In the genomic region with DNA sequence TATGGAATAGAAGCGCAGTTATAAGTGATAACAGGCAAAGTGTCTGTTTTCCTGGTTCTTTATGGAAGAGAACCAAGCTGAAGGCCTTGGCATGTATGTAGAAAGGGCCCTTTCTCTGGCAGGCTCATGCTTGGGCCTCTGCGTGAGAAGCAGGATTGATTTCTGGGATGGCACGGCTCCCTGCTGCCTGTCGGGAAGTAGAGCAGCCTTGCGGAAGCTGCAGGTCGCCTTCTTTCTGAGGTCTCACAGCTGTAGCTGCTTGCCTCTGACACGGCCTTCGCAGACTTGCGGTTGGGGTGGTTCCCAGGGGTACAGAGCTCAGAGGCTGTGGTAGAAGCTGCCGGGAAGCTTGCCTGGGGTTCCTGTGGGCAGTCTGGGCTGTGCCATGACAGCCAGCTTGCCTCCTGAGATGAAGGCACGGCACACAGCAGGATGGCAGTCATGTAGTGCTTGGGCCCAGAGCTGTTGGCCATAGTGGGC, we compare ENCODE assay signal across 12 cellular contexts. TPM values are rescaled to one million over a fixed set of nuclear protein-coding genes. Genes with fewer than 3 reads are reported as not detected.
DNase-seq lines count a peak whose midpoint lies in the region; ATAC-seq and TF ChIP-seq lines count a peak whose summit lies in the region.
"Had no signal": no experiment of that assay in that cellular context is flagged by ENCODE, and none has a peak within 500 bp of the region (broad histone marks: within the 10 kb centered on the region; RNA-seq: fewer than 3 reads in every experiment).

No MANE protein-coding gene starts in this region.

- H3K9me3 ChIP-seq in right atrium auricular region (no peaks in the 10 kb centered on the region), osteoblast (ENCODE audit: low read depth, low read length) (no peaks in the 10 kb centered on the region)

- H3K79me2 ChIP-seq in osteoblast (ENCODE audit: insufficient read depth, low read length): peaks cover 87% of the 10 kb centered on the region

- peaks cover 17% of the 10 kb centered on the region for H3K4me1 Mint-ChIP-seq in activated naive CD8-positive, alpha-beta T cell treated with anti-CD3 and anti-CD28 coated beads for 36 hours

- H2AFZ ChIP-seq in osteoblast (ENCODE audit: low read length): peak overlapping the region; percentile 13

- DNase-seq in AG08396 (ENCODE audit: low spot score) (peak; percentile 44), astrocyte of the spinal cord (ENCODE audit: low read depth, low spot score) (peak; percentile 56), right atrium auricular region (ENCODE audit: low spot score) (peak; percentile 62), osteoblast (ENCODE audit: insufficient read length, low spot score, missing footprints) (peak; percentile 90), NCI-H1105 treated with DMSO at 0.1 percent for 48 hours (lab: John Stamatoyannopoulos, UW) (no peak)
- no peak for DNase-seq in activated CD4-positive, alpha-beta T cell treated with anti-CD3 and anti-CD28 coated beads for 1 hour
- no peak for DNase-seq in activated naive CD8-positive, alpha-beta T cell treated with anti-CD3 and anti-CD28 coated beads for 36 hours
- DNase-seq: activated T-cell treated with anti-CD3 and anti-CD28 coated beads for 4 hours, foreskin melanocyte had no signal

- H3K4me3 ChIP-seq in astrocyte of the spinal cord (ENCODE audit: low read depth, low read length) (no peak overlapping the region), right atrium auricular region (no peak overlapping the region), osteoblast (ENCODE audit: insufficient read depth, low read length) (peak overlapping the region; percentile 6)
- H3K4me3 ChIP-seq: skin epidermis had no signal

- no peak overlapping the region for H3K27ac Mint-ChIP-seq in activated naive CD8-positive, alpha-beta T cell treated with anti-CD3 and anti-CD28 coated beads for 36 hours

- no peak for TF ChIP-seq CTCF in astrocyte of the spinal cord (IDR thresholded peaks at IDR 0.05; ENCODE audit: low read depth, low read length)
- TF ChIP-seq CTCF in right atrium auricular region (IDR thresholded peaks at IDR 0.05): no peak
- no peak for TF ChIP-seq CTCF in osteoblast (IDR thresholded peaks at IDR 0.05; ENCODE audit: extremely low read depth, low read depth, low read length)

- H3K27me3 ChIP-seq in right atrium auricular region (no peaks in the 10 kb centered on the region), osteoblast (ENCODE audit: insufficient read depth, low read length) (no peaks in the 10 kb centered on the region)

- H3K27me3 Mint-ChIP-seq in activated naive CD8-positive, alpha-beta T cell treated with anti-CD3 and anti-CD28 coated beads for 36 hours: no peaks in the 10 kb centered on the region

- H3K4me1 ChIP-seq in right atrium auricular region (peaks cover 0 to 31% of the 10 kb centered on the region in 2 donors), osteoblast (ENCODE audit: insufficient read depth, low read length) (peaks cover 44% of the 10 kb centered on the region)

- H3K36me3 Mint-ChIP-seq in activated naive CD8-positive, alpha-beta T cell treated with anti-CD3 and anti-CD28 coated beads for 36 hours: peaks cover 25% of the 10 kb centered on the region

- H3K36me3 ChIP-seq in right atrium auricular region: peaks cover 5% of the 10 kb centered on the region
- H3K36me3 ChIP-seq in osteoblast (ENCODE audit: insufficient read depth, low read length): peaks cover 18% of the 10 kb centered on the region

- no peaks in the 10 kb centered on the region for H3K9me3 Mint-ChIP-seq in activated naive CD8-positive, alpha-beta T cell treated with anti-CD3 and anti-CD28 coated beads for 36 hours

- no peak overlapping the region for H3K4me3 Mint-ChIP-seq in activated naive CD8-positive, alpha-beta T cell treated with anti-CD3 and anti-CD28 coated beads for 36 hours

- no peak for ATAC-seq in GM21825 (IDR thresholded peaks at IDR 0.05; ENCODE audit: unreplicated experiment)
- ATAC-seq: SK-N-SH treated with all-trans-retinoic acid at 6 μM for 48 hours had no signal

- H4K20me1 ChIP-seq in osteoblast (ENCODE audit: insufficient read depth, low read length): peaks cover 7% of the 10 kb centered on the region

- peak overlapping the region; percentile 47 for H3K4me2 ChIP-seq in osteoblast (ENCODE audit: insufficient read depth, low read length)

- in situ Hi-C loops in astrocyte of the spinal cord (cut with HindIII; ENCODE audit: low sequenced_read_pairs): no loop called here

- peak overlapping the region; percentile 42 to 67 for H3K27ac ChIP-seq in right atrium auricular region
- H3K27ac ChIP-seq in osteoblast (ENCODE audit: low read depth, low read length): peak overlapping the region; percentile 94
- H3K27ac ChIP-seq: skin epidermis had no signal

RNA-seq across cellular contexts. Expression of a gene that starts 39.4 kb away (rescaled TPM):
- total RNA-seq in right atrium auricular region (10 to 100 TPM; 18.2 to 19.7 TPM), osteoblast (33.0 and 36.2 TPM in 2 replicates)
- 10 to 100 TPM; 42.4 to 44.4 TPM for total RNA-seq in activated naive CD8-positive, alpha-beta T cell treated with anti-CD3 and anti-CD28 coated beads for 36 hours

RNA-seq across cellular contexts. Expression of a gene that starts 55.7 kb away (rescaled TPM):
- total RNA-seq in right atrium auricular region (10 to 100 TPM in 1 of 2 donors, 1 to 10 TPM in 1; 3.1 to 10.4 TPM), osteoblast (2.2 and 2.7 TPM in 2 replicates)
- 10 to 100 TPM; 12.7 to 14.5 TPM for total RNA-seq in activated naive CD8-positive, alpha-beta T cell treated with anti-CD3 and anti-CD28 coated beads for 36 hours

Comparison
In these comparisons a context has a peak if more than half of its experiments do, and no peak if none do; other contexts are left out.
1. DNase-seq: peak in AG08396 (single experiment), astrocyte of the spinal cord (single experiment), right atrium auricular region (single experiment) and osteoblast (single experiment); none in NCI-H1105 treated with DMSO at 0.1 percent for 48 hours (single experiment), activated CD4-positive, alpha-beta T cell treated with anti-CD3 and anti-CD28 coated beads for 1 hour (single experiment) and activated naive CD8-positive, alpha-beta T cell treated with anti-CD3 and anti-CD28 coated beads for 36 hours (single experiment).